In genomic region chr13:113342820-113343691, GRCh38 we compare ENCODE assay signal across 21 cellular contexts. TPM values are rescaled to one million over a fixed set of nuclear protein-coding genes. Genes with fewer than 3 reads are reported as not detected.
"Had no signal": no experiment of that assay in that cellular context is flagged by ENCODE, and none has a peak within 500 bp of the region (broad histone marks: within the 10 kb centered on the region; RNA-seq: fewer than 3 reads in every experiment).

No MANE protein-coding gene starts in this region.

- H3K27ac ChIP-seq: brain microvascular endothelial cell, pancreas, suprapubic skin, upper lobe of left lung had no signal

- H3K36me3 Mint-ChIP-seq: activated naive CD8-positive, alpha-beta T cell treated with anti-CD3 and anti-CD28 coated beads, Interleukin-2, amount 10 ng/mL, durations not matched to agents 7 days and 5 days had no signal

- H3K27me3 ChIP-seq: brain microvascular endothelial cell, pancreas, suprapubic skin, upper lobe of left lung had no signal

- H3K9me3 Mint-ChIP-seq: central memory CD8-positive, alpha-beta T cell; mesothelial cell of epicardium; stimulated activated naive CD8-positive, alpha-beta T cell treated with anti-CD3 and anti-CD28 coated beads, Interleukin-15, Interleukin-2, amounts not matched to agents 100 ng/mL and 50 ng/mL, for 24 hours had no signal

- H3K9me3 ChIP-seq: pancreas, suprapubic skin had no signal

- DNase-seq: activated CD4-positive, alpha-beta T cell treated with anti-CD3 and anti-CD28 coated beads, Interleukin-2, amount 10 ng/mL, durations not matched to agents 7 days and 5 days; activated CD4-positive, CD25-positive, alpha-beta regulatory T cell; activated CD8-positive, alpha-beta memory T cell treated with anti-CD3 and anti-CD28 coated beads for 24 hours; activated gamma-delta T cell treated with Interleukin-2 at 50 U/mL for 16 hours; activated naive CD8-positive, alpha-beta T cell treated with anti-CD3 and anti-CD28 coated beads, Interleukin-2, amount 10 ng/mL, durations not matched to agents 7 days and 5 days; brain microvascular endothelial cell; effector CD8-positive, alpha-beta T cell; foreskin fibroblast; glutamatergic neuron; hypothalamus; retina; stimulated activated CD4-positive, alpha-beta T cell treated with anti-CD3 and anti-CD28 coated beads, Interleukin-4, amount 100 ng/mL, for 4 hours had no signal

- H3K4me3 Mint-ChIP-seq: activated CD4-positive, alpha-beta T cell treated with anti-CD3 and anti-CD28 coated beads, Interleukin-2, amount 10 ng/mL, durations not matched to agents 7 days and 5 days; activated naive CD8-positive, alpha-beta T cell treated with anti-CD3 and anti-CD28 coated beads, Interleukin-2, amount 10 ng/mL, durations not matched to agents 7 days and 5 days; central memory CD8-positive, alpha-beta T cell; mesothelial cell of epicardium; stimulated activated naive CD8-positive, alpha-beta T cell treated with anti-CD3 and anti-CD28 coated beads, Interleukin-15, Interleukin-2, amounts not matched to agents 100 ng/mL and 50 ng/mL, for 24 hours had no signal

- H3K27ac Mint-ChIP-seq: activated CD4-positive, alpha-beta T cell treated with anti-CD3 and anti-CD28 coated beads, Interleukin-2, amount 10 ng/mL, durations not matched to agents 7 days and 5 days; activated naive CD8-positive, alpha-beta T cell treated with anti-CD3 and anti-CD28 coated beads, Interleukin-2, amount 10 ng/mL, durations not matched to agents 7 days and 5 days; mesothelial cell of epicardium; stimulated activated naive CD8-positive, alpha-beta T cell treated with anti-CD3 and anti-CD28 coated beads, Interleukin-15, Interleukin-2, amounts not matched to agents 100 ng/mL and 50 ng/mL, for 24 hours had no signal

- H3K4me1 Mint-ChIP-seq: activated CD4-positive, alpha-beta T cell treated with anti-CD3 and anti-CD28 coated beads, Interleukin-2, amount 10 ng/mL, durations not matched to agents 7 days and 5 days; activated naive CD8-positive, alpha-beta T cell treated with anti-CD3 and anti-CD28 coated beads, Interleukin-2, amount 10 ng/mL, durations not matched to agents 7 days and 5 days; central memory CD8-positive, alpha-beta T cell; mesothelial cell of epicardium had no signal

- H3K27me3 Mint-ChIP-seq: activated CD4-positive, alpha-beta T cell treated with anti-CD3 and anti-CD28 coated beads, Interleukin-2, amount 10 ng/mL, durations not matched to agents 7 days and 5 days; central memory CD8-positive, alpha-beta T cell had no signal

- H3K36me3 ChIP-seq: brain microvascular endothelial cell, pancreas had no signal

- H3K4me1 ChIP-seq: pancreas, suprapubic skin, upper lobe of left lung had no signal

- H3K4me3 ChIP-seq: lung, pancreas, suprapubic skin, upper lobe of left lung had no signal

RNA-seq across cellular contexts. Expression of gene GRTP1, which starts 20.9 kb away (rescaled TPM):
- total RNA-seq: activated naive CD8-positive, alpha-beta T cell treated with anti-CD3 and anti-CD28 coated beads, Interleukin-2, amount 10 ng/mL, durations not matched to agents 7 days and 5 days; endothelial cell of umbilical vein; T-helper 2 cell treated with Interferon-gamma antibody and Interleukin-4, amounts not matched to agents 100 ng/mL and 5 ng/mL, for 36 hours had no signal
- polyA plus RNA-seq: endothelial cell of umbilical vein had no signal
